15 cellular contexts compared by ENCODE assay signal in genomic region chrX:28920554-28920953, GRCh38.
DNase-seq lines count a peak whose midpoint lies in the region; ATAC-seq and TF ChIP-seq lines count a peak whose summit lies in the region.
"Had no signal": no experiment of that assay in that cellular context is flagged by ENCODE, and none has a peak within 500 bp of the region (broad histone marks: within the 10 kb centered on the region; RNA-seq: fewer than 3 reads in every experiment).

No MANE protein-coding gene starts in this region.

- ATAC-seq in GM18873 (IDR thresholded peaks at IDR 0.05; ENCODE audit: low FRiP score, unreplicated experiment), result no peak
- ATAC-seq in GM19328 (IDR thresholded peaks at IDR 0.05; ENCODE audit: unreplicated experiment), result no peak
- ATAC-seq in HG02973 (IDR thresholded peaks at IDR 0.05; ENCODE audit: unreplicated experiment), result no peak
- ATAC-seq: HepG2 had no signal

- no peak overlapping the region for H3K4me3 Mint-ChIP-seq in endothelial cell (ENCODE audit: unreplicated experiment)
- H3K4me3 Mint-ChIP-seq: activated CD4-positive, alpha-beta memory T cell treated with anti-CD3 and anti-CD28 coated beads for 36 hours had no signal

- no peaks in the 10 kb centered on the region for H3K27me3 Mint-ChIP-seq in endothelial cell (ENCODE audit: unreplicated experiment)
- H3K27me3 Mint-ChIP-seq: activated CD4-positive, alpha-beta memory T cell treated with anti-CD3 and anti-CD28 coated beads for 36 hours had no signal

- no peak overlapping the region for H3K27ac Mint-ChIP-seq in endothelial cell (ENCODE audit: unreplicated experiment)
- H3K27ac Mint-ChIP-seq: activated CD4-positive, alpha-beta memory T cell treated with anti-CD3 and anti-CD28 coated beads for 36 hours had no signal

- no peaks in the 10 kb centered on the region for H3K4me1 Mint-ChIP-seq in endothelial cell (ENCODE audit: unreplicated experiment)

- H3K36me3 Mint-ChIP-seq in endothelial cell (ENCODE audit: low read depth, unreplicated experiment), result no peaks in the 10 kb centered on the region
- H3K36me3 Mint-ChIP-seq: activated CD4-positive, alpha-beta memory T cell treated with anti-CD3 and anti-CD28 coated beads for 36 hours had no signal

- DNase-seq in DMS153 treated with DMSO at 0.1 percent for 48 hours (lab: John Stamatoyannopoulos, UW; ENCODE audit: unreplicated experiment), result peak; percentile 77
- peak; percentile 51 for DNase-seq in NCI-H1436 (lab: John Stamatoyannopoulos, UW)
- DNase-seq in NCI-H774 (lab: John Stamatoyannopoulos, UW), result peak; percentile 80
- peak; percentile 31 for DNase-seq in foreskin melanocyte
- no peak for DNase-seq in endothelial cell (ENCODE audit: low spot score)
- DNase-seq: activated CD4-positive, alpha-beta memory T cell treated with anti-CD3 and anti-CD28 coated beads for 36 hours; erythroblast; midbrain; NCI-H2029 treated with DMSO at 0.1 percent for 48 hours; posterior cingulate gyrus; RPMI8226 had no signal

- no peaks in the 10 kb centered on the region for H3K9me3 Mint-ChIP-seq in endothelial cell (ENCODE audit: unreplicated experiment)

- no peak for TF ChIP-seq CTCF in endothelial cell (IDR thresholded peaks at IDR 0.05; ENCODE audit: unreplicated experiment)
